Comparison of ENCODE assay signal across 8 cellular contexts in the genomic region with DNA sequence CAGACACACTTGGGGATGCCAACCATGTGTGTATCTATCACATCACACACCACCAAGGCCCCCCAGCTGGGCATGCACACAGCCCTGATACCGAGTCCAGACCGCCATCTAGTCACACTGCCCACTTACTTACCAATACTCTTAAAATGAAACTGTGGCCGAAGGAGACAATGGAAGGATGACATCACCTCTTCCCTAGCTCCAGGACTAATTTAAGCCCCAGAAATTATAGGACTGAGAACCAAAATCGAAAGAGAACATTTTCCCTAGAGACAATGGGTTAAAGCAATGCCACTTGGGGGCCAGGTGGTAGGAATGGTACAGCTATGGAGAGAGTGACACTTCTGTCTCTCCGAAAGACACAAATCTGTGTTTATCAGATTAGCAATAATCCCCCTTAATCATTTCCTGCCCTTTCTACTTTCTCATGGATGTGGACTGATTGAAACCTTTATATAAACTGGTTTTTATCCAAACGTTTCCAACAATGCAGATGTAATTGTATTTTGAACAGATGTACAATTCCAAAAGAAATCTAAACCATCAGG. TPM values are rescaled to one million over a fixed set of nuclear protein-coding genes. Genes with fewer than 3 reads are reported as not detected.
A peak's percentile ranks its signal among the peaks of the same experiment; 100 is the strongest.
DNase-seq lines count a peak whose midpoint lies in the region; ATAC-seq lines count a peak whose summit lies in the region.

No MANE protein-coding gene starts in this region.

- peak overlapping the region; percentile 86 for H3K4me2 ChIP-seq in BLaER1

- peak overlapping the region; percentile 89 for H3K27ac Mint-ChIP-seq in activated naive CD8-positive, alpha-beta T cell
- H3K27ac Mint-ChIP-seq in naive thymus-derived CD4-positive, alpha-beta T cell = peak overlapping the region; percentile 81 to 95 (median 92)

- no peak overlapping the region for H3K9ac ChIP-seq in BLaER1

- H3K9me3 ChIP-seq in BLaER1 = no peaks in the 10 kb centered on the region; the same call in 1 of the 2 replicates
- no peaks in the 10 kb centered on the region for H3K9me3 ChIP-seq in naive thymus-derived CD4-positive, alpha-beta T cell (ENCODE audit: control insufficient read depth in 2 of 3, low read length in 3 of 3)

- H3K4me1 ChIP-seq in BLaER1 = peaks cover 35% of the 10 kb centered on the region
- H3K4me1 ChIP-seq in naive thymus-derived CD4-positive, alpha-beta T cell (ENCODE audit: control insufficient read depth in 2 of 2, insufficient read depth in 2 of 2, low read length in 2 of 2) = peaks cover 7 to 35% of the 10 kb centered on the region in 2 donors

- no peaks in the 10 kb centered on the region for H3K36me3 Mint-ChIP-seq in activated naive CD8-positive, alpha-beta T cell
- H3K36me3 Mint-ChIP-seq in naive thymus-derived CD4-positive, alpha-beta T cell = peaks cover 0 to 12% (median 0%) of the 10 kb centered on the region in 5 donors

- POLR2A ChIA-PET in naive thymus-derived CD4-positive, alpha-beta T cell (lab: Charles Lee) = interaction anchor here (0.9 to 5.8 kb wide), 4 partner anchors 15 to 931 kb away, joined by 3 to 37 read pairs (median 8); no protein-coding TSS in a partner anchor

- H3K27me3 Mint-ChIP-seq in activated naive CD8-positive, alpha-beta T cell = no peaks in the 10 kb centered on the region
- no peaks in the 10 kb centered on the region for H3K27me3 Mint-ChIP-seq in naive thymus-derived CD4-positive, alpha-beta T cell

- DNase-seq in naive thymus-derived CD4-positive, alpha-beta T cell = no peak
- DNase-seq in 8988T = no peak
- DNase-seq in GF-D8 (lab: John Stamatoyannopoulos, UW) = no peak
- DNase-seq in amniotic stem cell (lab: John Stamatoyannopoulos, UW) = no peak

- CTCF ChIA-PET in naive thymus-derived CD4-positive, alpha-beta T cell (lab: Charles Lee) = interaction anchor here (0.6 to 5.4 kb wide), 4 partner anchors 8 to 771 kb away, joined by 4 to 69 read pairs (median 4); no protein-coding TSS in a partner anchor

- peaks cover 42% of the 10 kb centered on the region for H3K4me1 Mint-ChIP-seq in activated naive CD8-positive, alpha-beta T cell (ENCODE audit: low read depth)
- peaks cover 23 to 53% (median 43%) of the 10 kb centered on the region in 7 donors for H3K4me1 Mint-ChIP-seq in naive thymus-derived CD4-positive, alpha-beta T cell

- intact Hi-C loops in naive thymus-derived CD4-positive, alpha-beta T cell (cut with micrococcal nuclease) = loop anchor here (2.0 to 10.0 kb wide), 12 partner anchors 20 to 1806 kb away; partner anchors contain the start of genes TM9SF2 (in 2 of the 2), CLYBL (in 1 of the 2), PCCA (in 1 of the 2) and ZIC5 (in 1 of the 2)

- peak overlapping the region; percentile 87 for H3K4me3 Mint-ChIP-seq in activated naive CD8-positive, alpha-beta T cell
- peak overlapping the region; percentile 80 to 92 (median 84) for H3K4me3 Mint-ChIP-seq in naive thymus-derived CD4-positive, alpha-beta T cell

- H3K27ac ChIP-seq in BLaER1 = no peak overlapping the region
- peak overlapping the region; percentile 79 for H3K27ac ChIP-seq in naive thymus-derived CD4-positive, alpha-beta T cell (ENCODE audit: low read depth, low read length)

- no peaks in the 10 kb centered on the region for H3K36me3 ChIP-seq in BLaER1
- no peaks in the 10 kb centered on the region for H3K36me3 ChIP-seq in naive thymus-derived CD4-positive, alpha-beta T cell (ENCODE audit: control insufficient read depth in 2 of 3, insufficient read depth in 3 of 3, low read length in 3 of 3)

- H4K20me1 ChIP-seq in BLaER1 = no peaks in the 10 kb centered on the region

- H3K4me3 ChIP-seq in BLaER1 = peak overlapping the region; percentile 69
- peak overlapping the region; percentile 54 for H3K4me3 ChIP-seq in naive thymus-derived CD4-positive, alpha-beta T cell (ENCODE audit: low read length)

- no peaks in the 10 kb centered on the region for H3K9me3 Mint-ChIP-seq in activated naive CD8-positive, alpha-beta T cell (ENCODE audit: low read depth)
- peaks cover 0 to 1% (median 0%) of the 10 kb centered on the region in 11 donors for H3K9me3 Mint-ChIP-seq in naive thymus-derived CD4-positive, alpha-beta T cell

- H3K27me3 ChIP-seq in BLaER1 = no peaks in the 10 kb centered on the region
- no peaks in the 10 kb centered on the region for H3K27me3 ChIP-seq in naive thymus-derived CD4-positive, alpha-beta T cell (ENCODE audit: control insufficient read depth in 2 of 2, insufficient read depth in 2 of 2, low read length in 2 of 2)

- ATAC-seq in HG03066 (IDR thresholded peaks at IDR 0.05; ENCODE audit: low read depth, unreplicated experiment) (peak; percentile 2), HG02981 (IDR thresholded peaks at IDR 0.05; ENCODE audit: unreplicated experiment) (no peak)
- no peak for ATAC-seq in naive thymus-derived CD4-positive, alpha-beta T cell

RNA-seq across cellular contexts. Expression of gene GGACT, which starts 0.7 kb away (rescaled TPM):
- total RNA-seq in naive thymus-derived CD4-positive, alpha-beta T cell = 1 to 10 TPM; 5.3 to 8.7 (median 7.4) TPM
- polyA plus RNA-seq in naive thymus-derived CD4-positive, alpha-beta T cell = 10 to 100 TPM in 1 of 2 donors, 1 to 10 TPM in 1; 4.9 to 10.4 TPM
